In genomic region chr14:50363734-50364113, GRCh38 we compare ENCODE assay signal across 9 cellular contexts. TPM values are rescaled to one million over a fixed set of nuclear protein-coding genes. Genes with fewer than 3 reads are reported as not detected.
A peak's percentile ranks its signal among the peaks of the same experiment; 100 is the strongest.
DNase-seq lines count a peak whose midpoint lies in the region; ATAC-seq, FAIRE-seq and TF ChIP-seq lines count a peak whose summit lies in the region.
"Had no signal": no experiment of that assay in that cellular context is flagged by ENCODE, and none has a peak within 500 bp of the region (broad histone marks: within the 10 kb centered on the region; RNA-seq: fewer than 3 reads in every experiment).

No MANE protein-coding gene starts in this region.

- 60% methylated on average over 3 of the region's 3 CpGs for WGBS in HepG2 (ENCODE audit: low lambda C conversion rate)
- 6% methylated on average over 3 of the region's 3 CpGs for WGBS in thymus

- H3K27ac ChIP-seq in MM.1S (ENCODE audit: low read length) = no peak overlapping the region
- H3K27ac ChIP-seq in HepG2 (ENCODE audit: extremely low read length, insufficient read depth, low read length) = no peak overlapping the region
- peak overlapping the region; percentile 55 for H3K27ac ChIP-seq in thymus (ENCODE audit: low read depth)
- H3K27ac ChIP-seq: VCaP had no signal

- peaks cover 3% of the 10 kb centered on the region; the same call in 1 of the 2 replicates for H3F3A ChIP-seq in MM.1S (ENCODE audit: insufficient read depth, low read length)

- TF ChIP-seq RAD21 in HepG2 (CRISPR knock-in tag; IDR thresholded peaks at IDR 0.05) = no peak

- H3K9ac ChIP-seq in MM.1S (ENCODE audit: low read length) (no peak overlapping the region), HepG2 (ENCODE audit: insufficient read depth, low read depth, low read length) (no peak overlapping the region)

- no peaks in the 10 kb centered on the region for H3K9me2 ChIP-seq in MM.1S (replicated peaks; ENCODE audit: insufficient read depth, low read length)

- H3K36me3 ChIP-seq in MM.1S (replicated peaks; ENCODE audit: insufficient read depth, low read length) (no peaks in the 10 kb centered on the region), HepG2 (replicated peaks in 1 of 2; ENCODE audit: control insufficient read depth in 1 of 2, insufficient read depth in 2 of 2, low read length in 2 of 2) (no peaks in the 10 kb centered on the region), thymus (ENCODE audit: control insufficient read depth, insufficient read depth) (no peaks in the 10 kb centered on the region)

- POLR2A ChIA-PET in HepG2 (lab: Yijun Ruan, JAX) = no interaction called here

- H3K4me1 ChIP-seq in MM.1S (ENCODE audit: low read length) (no peaks in the 10 kb centered on the region), HepG2 (ENCODE audit: insufficient read depth, low read length) (peaks cover 36% of the 10 kb centered on the region), thymus (ENCODE audit: control insufficient read depth, insufficient read depth, low read length) (no peaks in the 10 kb centered on the region)

- in situ Hi-C loops in HepG2 (cut with HindIII; ENCODE audit: extremely low pct_ligation_motif_present, low pct_unique_long_range_greater_than_20kb) = no loop called here

- no TSS peak for BruUV-seq in HepG2 (replicated peaks; lab: Mats Ljungman, UMichigan)

- TF ChIP-seq EP300 in HepG2 (IDR thresholded peaks at IDR 0.05; ENCODE audit: low read depth in 2 of 2, low read length in 2 of 2) (no peak), HepG2 (CRISPR knock-in tag; IDR thresholded peaks at IDR 0.05; ENCODE audit: borderline replicate concordance) (no peak)

- FAIRE-seq in GM12892 (lab: Jason Lieb, UNC) (peak; percentile 91), HepG2 (lab: Jason Lieb, UNC) (no peak), frontal cortex (lab: Jason Lieb, UNC) (no peak)

- H3K9me3 ChIP-seq in MM.1S (replicated peaks; ENCODE audit: insufficient read depth, low read length) (no peaks in the 10 kb centered on the region), HepG2 (ENCODE audit: low read length) (no peaks in the 10 kb centered on the region), thymus (ENCODE audit: control insufficient read depth) (no peaks in the 10 kb centered on the region)

- H3K4me2 ChIP-seq in MM.1S (ENCODE audit: low read depth, low read length) = peak overlapping the region; percentile 53
- H3K4me2 ChIP-seq in HepG2 (ENCODE audit: low read depth, low read length) = peak overlapping the region; percentile 64

- DNase-seq in GM12892 (ENCODE audit: insufficient read length) (peak; percentile 50), MM.1S (peak; percentile 67), HepG2 (ENCODE audit: low spot score) (no peak), frontal cortex (ENCODE audit: low spot score in 2 of 2) (no peak), mesenteric fat pad (ENCODE audit: low spot score) (no peak)
- peak; percentile 38 for DNase-seq in activated effector memory CD4-positive, alpha-beta T cell treated with Interleukin-2 at 50 U/mL for 16 hours

- H3K4me3 ChIP-seq in MM.1S (ENCODE audit: low read length) = peak overlapping the region; percentile 57
- H3K4me3 ChIP-seq in HepG2 (replicated peaks in 1 of 3; ENCODE audit: insufficient read depth in 1 of 3, low read depth in 2 of 3, low read length in 3 of 3) = 0 out of 6 replicates have a peak overlapping the region, but pooled peaks of 1 of the 3 experiments have one; percentile 12
- peak overlapping the region; percentile 37 for H3K4me3 ChIP-seq in thymus (ENCODE audit: low read length)

- CTCF ChIA-PET in HepG2 (lab: Yijun Ruan, JAX; ENCODE audit: low intra/inter-chr PET ratio, low total read pairs) = no interaction called here

- H2AFZ ChIP-seq in MM.1S (ENCODE audit: low read length) = no peak overlapping the region
- no peak overlapping the region for H2AFZ ChIP-seq in HepG2 (ENCODE audit: low read length)

- no peaks in the 10 kb centered on the region for H3K27me3 ChIP-seq in MM.1S (replicated peaks; ENCODE audit: insufficient read depth, low read length)
- no peaks in the 10 kb centered on the region for H3K27me3 ChIP-seq in HepG2 (ENCODE audit: control insufficient read depth in 1 of 2, insufficient read depth in 2 of 2, low read length in 2 of 2)
- H3K27me3 ChIP-seq in thymus (ENCODE audit: control insufficient read depth, insufficient read depth) = no peaks in the 10 kb centered on the region

- no peaks in the 10 kb centered on the region for H3K79me2 ChIP-seq in MM.1S (ENCODE audit: low read length)
- H3K79me2 ChIP-seq in HepG2 (ENCODE audit: insufficient read depth, low read length) = no peaks in the 10 kb centered on the region

- intact Hi-C loops in HepG2 (cut with micrococcal nuclease; ENCODE audit: unreplicated experiment) = no loop called here

- no peak for TF ChIP-seq CTCF in MM.1S (IDR thresholded peaks at IDR 0.05; ENCODE audit: low read length)
- no peak for TF ChIP-seq CTCF in HepG2 (CRISPR knock-in tag; IDR thresholded peaks at IDR 0.05)

- TF ChIP-seq POLR2A in GM12892 (IDR thresholded peaks at IDR 0.05; ENCODE audit: low read depth, low read length) (peak; percentile 61; the same call in 1 of the 2 replicates), HepG2 (IDR thresholded peaks at IDR 0.05; ENCODE audit: insufficient read depth in 1 of 2, low read depth in 2 of 2, low read length in 2 of 2) (no peak)

- no peaks in the 10 kb centered on the region for H4K20me1 ChIP-seq in MM.1S (ENCODE audit: insufficient read depth, low read length)
- no peaks in the 10 kb centered on the region for H4K20me1 ChIP-seq in HepG2 (ENCODE audit: insufficient read depth, low read length)

- peak; percentile 94 for ATAC-seq in GM21825 (IDR thresholded peaks at IDR 0.05; ENCODE audit: unreplicated experiment)
- ATAC-seq in HepG2 = peak; percentile 37

RNA-seq across cellular contexts. Expression of gene CDKL1, which starts 33.0 kb away (rescaled TPM):
- 3.0 TPM for polyA plus RNA-seq in GM12892 (2012; ENCODE audit: missing spikeins)
- total RNA-seq in HepG2 (2016; rRNA removed; fragmentation: Illumina TruSeq; extraction: Trizol) (5.1 and 7.9 TPM in 2 replicates), frontal cortex (10.2 TPM), mesenteric fat pad (26.2 TPM)
- 1.4 and 3.0 TPM in 2 replicates for total RNA-seq in HepG2 (2016; cell fraction: cytosol; rRNA removed; fragmentation: Illumina TruSeq; extraction: Trizol; ENCODE audit: low read depth)
- total RNA-seq in HepG2 (2016; cell fraction: insoluble cytoplasmic fraction; rRNA removed; fragmentation: Illumina TruSeq; extraction: Trizol) = 4.2 and 9.4 TPM in 2 replicates
- total RNA-seq in HepG2 (2016; cell fraction: membrane; rRNA removed; fragmentation: Illumina TruSeq; extraction: Trizol) = 2.3 and 3.1 TPM in 2 replicates
- 1.9 and 6.9 TPM in 2 replicates for total RNA-seq in HepG2 (2016; cell fraction: nucleus; rRNA removed; fragmentation: Illumina TruSeq; extraction: Trizol)
- polyA plus RNA-seq in HepG2 (2011; rRNA removed) (0.30 and 4.4 TPM in 2 replicates), thymus (2.4 TPM)
- 0.33 and 1.1 TPM in 2 replicates for polyA plus RNA-seq in HepG2 (2011; cell fraction: cytosol; rRNA removed)
- 0.57 and 0.66 TPM in 2 replicates for polyA plus RNA-seq in HepG2 (2011; cell fraction: nucleus; rRNA removed)
- 0.33 and 0.63 TPM in 2 replicates for polyA plus RNA-seq in HepG2 (2012)
- polyA plus RNA-seq in HepG2 (2016; cell fraction: cytosol; fragmentation: Illumina TruSeq; extraction: Trizol; ENCODE audit: low read depth) = 0.33 and 1.4 TPM in 2 replicates
- 7.0 and 9.1 TPM in 2 replicates for polyA plus RNA-seq in HepG2 (2016; cell fraction: insoluble cytoplasmic fraction; fragmentation: Illumina TruSeq; extraction: Trizol; ENCODE audit: low read depth)
- 0.94 and 1.4 TPM in 2 replicates for polyA plus RNA-seq in HepG2 (2016; cell fraction: membrane; fragmentation: Illumina TruSeq; extraction: Trizol; ENCODE audit: low read depth)
- polyA plus RNA-seq in HepG2 (2016; cell fraction: nucleus; fragmentation: Illumina TruSeq; extraction: Trizol; ENCODE audit: insufficient read depth, low read depth) = 1.9 and 2.0 TPM in 2 replicates
- polyA minus RNA-seq in HepG2 (2011; rRNA and poly(A)+ RNA removed; ENCODE audit: low replicate concordance) = 1.7 and 2.9 TPM in 2 replicates
- 0.79 and 2.7 TPM in 2 replicates for polyA minus RNA-seq in HepG2 (2011; cell fraction: cytosol; rRNA and poly(A)+ RNA removed)
- polyA minus RNA-seq in HepG2 (2011; cell fraction: nucleus; rRNA and poly(A)+ RNA removed) = 0.99 and 1.2 TPM in 2 replicates

RNA-seq across cellular contexts. Expression of gene DMAC2L, which starts 51.6 kb away (rescaled TPM):
- polyA plus RNA-seq in GM12892 (2012; ENCODE audit: missing spikeins) = 16.8 TPM
- total RNA-seq in HepG2 (2016; rRNA removed; fragmentation: Illumina TruSeq; extraction: Trizol) = 19.4 and 27.4 TPM in 2 replicates
- 10.3 and 11.7 TPM in 2 replicates for total RNA-seq in HepG2 (2016; cell fraction: cytosol; rRNA removed; fragmentation: Illumina TruSeq; extraction: Trizol; ENCODE audit: low read depth)
- total RNA-seq in HepG2 (2016; cell fraction: insoluble cytoplasmic fraction; rRNA removed; fragmentation: Illumina TruSeq; extraction: Trizol) = 23.4 and 25.5 TPM in 2 replicates
- 16.0 and 17.6 TPM in 2 replicates for total RNA-seq in HepG2 (2016; cell fraction: membrane; rRNA removed; fragmentation: Illumina TruSeq; extraction: Trizol)
- total RNA-seq in HepG2 (2016; cell fraction: nucleus; rRNA removed; fragmentation: Illumina TruSeq; extraction: Trizol) = 13.5 and 14.7 TPM in 2 replicates
- 14.6 and 23.2 TPM in 2 replicates for polyA plus RNA-seq in HepG2 (2011; rRNA removed)
- 21.5 and 25.4 TPM in 2 replicates for polyA plus RNA-seq in HepG2 (2011; cell fraction: cytosol; rRNA removed)
- 10.4 and 12.7 TPM in 2 replicates for polyA plus RNA-seq in HepG2 (2011; cell fraction: nucleus; rRNA removed)
- polyA plus RNA-seq in HepG2 (2012) = 13.8 and 15.5 TPM in 2 replicates
- 14.1 and 16.6 TPM in 2 replicates for polyA plus RNA-seq in HepG2 (2016; cell fraction: cytosol; fragmentation: Illumina TruSeq; extraction: Trizol; ENCODE audit: low read depth)
- polyA plus RNA-seq in HepG2 (2016; cell fraction: insoluble cytoplasmic fraction; fragmentation: Illumina TruSeq; extraction: Trizol; ENCODE audit: low read depth) = 30.2 and 31.0 TPM in 2 replicates
- polyA plus RNA-seq in HepG2 (2016; cell fraction: membrane; fragmentation: Illumina TruSeq; extraction: Trizol; ENCODE audit: low read depth) = 14.7 and 20.0 TPM in 2 replicates
- 15.0 and 25.9 TPM in 2 replicates for polyA plus RNA-seq in HepG2 (2016; cell fraction: nucleus; fragmentation: Illumina TruSeq; extraction: Trizol; ENCODE audit: insufficient read depth, low read depth)
- polyA minus RNA-seq in HepG2 (2011; rRNA and poly(A)+ RNA removed; ENCODE audit: low replicate concordance) = 13.6 and 16.5 TPM in 2 replicates
- 8.0 and 8.6 TPM in 2 replicates for polyA minus RNA-seq in HepG2 (2011; cell fraction: cytosol; rRNA and poly(A)+ RNA removed)
- 20.9 and 26.0 TPM in 2 replicates for polyA minus RNA-seq in HepG2 (2011; cell fraction: nucleus; rRNA and poly(A)+ RNA removed)
- 22.2 TPM for polyA plus RNA-seq in thymus
- 7.7 TPM for total RNA-seq in frontal cortex
- total RNA-seq in mesenteric fat pad = 19.5 TPM

RNA-seq across cellular contexts. Expression of gene L2HGDH, which starts 51.7 kb away (rescaled TPM):
- polyA plus RNA-seq in GM12892 (2012; ENCODE audit: missing spikeins) = 9.9 TPM
- total RNA-seq in HepG2 (2016; rRNA removed; fragmentation: Illumina TruSeq; extraction: Trizol) (5.0 and 7.4 TPM in 2 replicates), frontal cortex (18.3 TPM), mesenteric fat pad (4.8 TPM)
- total RNA-seq in HepG2 (2016; cell fraction: cytosol; rRNA removed; fragmentation: Illumina TruSeq; extraction: Trizol; ENCODE audit: low read depth) = 10.4 and 10.5 TPM in 2 replicates
- 4.9 and 8.4 TPM in 2 replicates for total RNA-seq in HepG2 (2016; cell fraction: insoluble cytoplasmic fraction; rRNA removed; fragmentation: Illumina TruSeq; extraction: Trizol)
- 6.0 and 6.4 TPM in 2 replicates for total RNA-seq in HepG2 (2016; cell fraction: membrane; rRNA removed; fragmentation: Illumina TruSeq; extraction: Trizol)
- 3.4 and 4.9 TPM in 2 replicates for total RNA-seq in HepG2 (2016; cell fraction: nucleus; rRNA removed; fragmentation: Illumina TruSeq; extraction: Trizol)
- polyA plus RNA-seq in HepG2 (2011; rRNA removed) (2.3 and 3.3 TPM in 2 replicates), thymus (1.7 TPM)
- 2.1 and 2.6 TPM in 2 replicates for polyA plus RNA-seq in HepG2 (2011; cell fraction: cytosol; rRNA removed)
- 1.1 and 1.7 TPM in 2 replicates for polyA plus RNA-seq in HepG2 (2011; cell fraction: nucleus; rRNA removed)
- 2.5 and 3.4 TPM in 2 replicates for polyA plus RNA-seq in HepG2 (2012)
- 0.43 and 0.51 TPM in 2 replicates for polyA plus RNA-seq in HepG2 (2016; cell fraction: cytosol; fragmentation: Illumina TruSeq; extraction: Trizol; ENCODE audit: low read depth)
- polyA plus RNA-seq in HepG2 (2016; cell fraction: insoluble cytoplasmic fraction; fragmentation: Illumina TruSeq; extraction: Trizol; ENCODE audit: low read depth) = 5.4 and 6.1 TPM in 2 replicates
- polyA plus RNA-seq in HepG2 (2016; cell fraction: membrane; fragmentation: Illumina TruSeq; extraction: Trizol; ENCODE audit: low read depth) = 0.57 and 0.84 TPM in 2 replicates
- polyA plus RNA-seq in HepG2 (2016; cell fraction: nucleus; fragmentation: Illumina TruSeq; extraction: Trizol; ENCODE audit: insufficient read depth, low read depth) = 4.3 and 5.0 TPM in 2 replicates
- polyA minus RNA-seq in HepG2 (2011; rRNA and poly(A)+ RNA removed; ENCODE audit: low replicate concordance) = 5.1 and 6.6 TPM in 2 replicates
- polyA minus RNA-seq in HepG2 (2011; cell fraction: cytosol; rRNA and poly(A)+ RNA removed) = 2.2 and 2.7 TPM in 2 replicates
- polyA minus RNA-seq in HepG2 (2011; cell fraction: nucleus; rRNA and poly(A)+ RNA removed) = 4.2 and 7.2 TPM in 2 replicates

Comparison
In these comparisons a context has a peak if more than half of its experiments do, and no peak if none do; other contexts are left out.
1. DNase-seq: peak in GM12892 (single experiment), MM.1S (single experiment) and activated effector memory CD4-positive, alpha-beta T cell treated with Interleukin-2 at 50 U/mL for 16 hours (single experiment); none in HepG2 (single experiment), frontal cortex (0 of 2) and mesenteric fat pad (single experiment).